ENCODE assay signal across 1 cellular context in the genomic region with DNA sequence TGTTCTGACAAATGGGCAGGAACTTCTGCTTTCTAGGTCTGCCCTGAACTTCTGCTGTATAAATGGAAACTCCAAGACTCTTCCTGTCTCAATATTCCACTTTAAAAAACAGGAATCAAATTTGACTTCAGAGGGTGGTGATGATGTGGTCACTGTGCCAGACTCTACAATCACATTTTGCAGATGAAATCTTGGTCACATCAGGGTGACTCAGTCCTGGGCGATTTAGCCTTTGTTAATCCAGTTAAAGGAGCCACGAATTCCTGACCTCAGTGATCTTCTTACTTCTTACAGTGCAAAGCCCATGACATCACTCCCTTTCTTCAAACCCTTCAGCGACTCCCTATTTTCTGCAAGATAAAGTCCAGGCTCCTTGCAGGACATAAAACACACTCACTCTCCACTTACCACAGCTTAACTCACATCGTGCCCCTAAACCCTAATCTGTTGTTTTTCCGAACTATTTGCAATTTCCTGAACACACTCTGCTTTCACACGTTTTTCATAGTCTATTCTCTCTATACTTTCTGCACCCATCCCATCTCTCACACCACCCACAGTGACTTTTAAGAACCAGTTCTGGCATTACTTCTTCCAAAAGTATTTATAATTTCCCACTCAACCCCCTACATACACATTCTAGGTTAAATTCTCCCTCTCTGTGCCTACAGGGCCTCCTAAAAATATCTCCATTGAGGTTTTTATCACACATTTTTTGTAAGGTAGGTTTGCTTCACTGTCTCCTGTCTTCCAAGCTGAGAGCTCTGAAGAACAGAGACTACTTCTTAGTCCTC.
TF ChIP-seq lines count a peak whose summit lies in the region.

No MANE protein-coding gene starts in this region.

TF ChIP-seq in IMR-90, 13 proteins besides CTCF, POLR2A, EP300 and RAD21:
- TF ChIP-seq CEBPB (IDR thresholded peaks at IDR 0.05; ENCODE audit: low read depth, low read length) = no peak
- TF ChIP-seq FOS (IDR thresholded peaks at IDR 0.05; ENCODE audit: low read depth, low read length) = 0 out of 2 replicates have a peak, but pooled peaks have one; percentile 5
